ENCODE assay signal across 8 cellular contexts in the genomic region with DNA sequence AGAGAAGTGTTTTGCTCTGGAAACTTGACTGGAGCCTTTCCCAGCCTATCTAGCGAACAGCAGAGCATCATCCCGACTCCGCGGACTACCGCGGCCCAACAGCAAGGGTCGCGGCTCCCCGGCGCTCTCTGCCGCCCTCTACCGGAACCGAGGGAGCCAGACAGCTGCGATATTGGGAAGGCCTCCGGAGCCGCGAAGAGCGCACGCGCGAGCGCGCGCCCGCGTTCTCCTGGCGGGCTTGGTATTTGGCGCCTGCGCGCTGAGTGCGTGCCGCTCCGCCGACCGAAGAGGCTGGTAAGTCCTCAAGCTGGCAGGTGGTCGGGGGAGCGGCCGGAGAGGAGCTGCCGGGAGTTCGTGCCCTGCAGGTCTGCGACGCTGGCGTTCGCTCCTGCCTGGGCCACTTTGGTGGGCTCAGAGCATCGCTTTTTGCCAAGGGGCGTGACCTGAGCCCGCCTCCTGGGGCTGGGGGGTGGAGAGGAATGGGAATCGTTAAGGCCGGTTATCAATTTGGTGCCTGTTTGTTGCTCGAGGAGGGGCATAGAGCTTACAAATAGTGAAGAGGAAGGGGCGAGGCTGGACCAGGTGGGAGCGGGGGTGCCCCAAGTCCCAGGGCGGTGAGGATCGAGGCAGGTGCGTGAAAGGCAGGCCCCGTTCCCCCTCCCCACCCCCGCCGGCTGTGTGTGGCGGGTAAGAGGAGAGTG. TPM values are rescaled to one million over a fixed set of nuclear protein-coding genes. Genes with fewer than 3 reads are reported as not detected.
DNase-seq lines count a peak whose midpoint lies in the region; ATAC-seq, FAIRE-seq and TF ChIP-seq lines count a peak whose summit lies in the region.

Gene TMEM106C (plus strand): TSS at position 257 of the 701 bp plus-strand sequence. CDS start 641 bp downstream, outside the sequence.

- H3K79me2 ChIP-seq in HepG2 (ENCODE audit: insufficient read depth, low read length) = no peaks in the 10 kb centered on the region

- peak within 1 kb of the TSS; percentile 96 for H3K4me2 ChIP-seq in HepG2 (ENCODE audit: low read depth, low read length)

- TF ChIP-seq POLR2A in HepG2 (IDR thresholded peaks at IDR 0.05; ENCODE audit: insufficient read depth in 1 of 2, low read depth in 2 of 2, low read length in 2 of 2) = peak; percentile 38 to 63; a peak in 3 of 4 replicates

- peak; percentile 98 for TF ChIP-seq CTCF in HepG2 (CRISPR knock-in tag; IDR thresholded peaks at IDR 0.05)

- no peak for TF ChIP-seq EP300 in HepG2 (IDR thresholded peaks at IDR 0.05; ENCODE audit: low read depth in 2 of 2, low read length in 2 of 2)
- TF ChIP-seq EP300 in HepG2 (CRISPR knock-in tag; IDR thresholded peaks at IDR 0.05; ENCODE audit: borderline replicate concordance) = no peak

- peak; percentile 81 for FAIRE-seq in HepG2 (lab: Jason Lieb, UNC)

- no peaks in the 10 kb centered on the region for H3K9me3 ChIP-seq in HepG2 (ENCODE audit: low read length)

- H3K4me3 ChIP-seq in HepG2 (replicated peaks in 1 of 3; ENCODE audit: insufficient read depth in 1 of 3, low read depth in 2 of 3, low read length in 3 of 3) = peak within 1 kb of the TSS; percentile 66 to 87 (median 78)

- no TSS peak for BruUV-seq in HepG2 (replicated peaks; lab: Mats Ljungman, UMichigan)

- CTCF ChIA-PET in HepG2 (lab: Yijun Ruan, JAX; ENCODE audit: low intra/inter-chr PET ratio, low total read pairs) = interaction anchor here (0.7 to 1.9 kb wide), 6 partner anchors 14 to 226 kb away, joined by 3 to 5 read pairs (median 4); partner anchors contain the start of gene VDR

- H2AFZ ChIP-seq in HepG2 (ENCODE audit: low read length) = peak within 1 kb of the TSS; percentile 76

- no peaks in the 10 kb centered on the region for H4K20me1 ChIP-seq in HepG2 (ENCODE audit: insufficient read depth, low read length)

- H3K36me3 ChIP-seq in HepG2 (replicated peaks in 1 of 2; ENCODE audit: control insufficient read depth in 1 of 2, insufficient read depth in 2 of 2, low read length in 2 of 2) = peaks cover 4 to 7% of the 10 kb centered on the region in 2 experiments; a peak in 3 of 5 replicates

- TF ChIP-seq RAD21 in HepG2 (CRISPR knock-in tag; IDR thresholded peaks at IDR 0.05) = peak; percentile 92

- in situ Hi-C loops in HepG2 (cut with HindIII; ENCODE audit: extremely low pct_ligation_motif_present, low pct_unique_long_range_greater_than_20kb) = no loop called here

- DNase-seq in CD1c-positive myeloid dendritic cell (ENCODE audit: extremely low spot score) (peak; percentile 97), NCI-H69 (lab: John Stamatoyannopoulos, UW) (peak; percentile 97), dermis microvascular lymphatic vessel endothelial cell (ENCODE audit: low read depth in 2 of 2) (peak; percentile 81 to 90), HepG2 (ENCODE audit: low spot score) (peak; percentile 82)
- DNase-seq in activated CD4-positive, alpha-beta T cell treated with anti-CD3 and anti-CD28 coated beads, Interleukin-2, amount 50 U/mL, for 24 hours (ENCODE audit: low read depth in 1 of 2, low spot score in 1 of 2) = peak; percentile 83 to 86
- peak; percentile 93 for DNase-seq in stimulated activated CD4-positive, alpha-beta T cell treated with anti-CD3 and anti-CD28 coated beads, Interleukin-4, amount 100 ng/mL, for 1 hour

- H3K4me1 ChIP-seq in HepG2 (ENCODE audit: insufficient read depth, low read length) = peaks cover 18% of the 10 kb centered on the region

- peaks cover 4 to 20% of the 10 kb centered on the region in 2 experiments; a peak in 4 of 5 replicates for H3K27me3 ChIP-seq in HepG2 (ENCODE audit: control insufficient read depth in 1 of 2, insufficient read depth in 2 of 2, low read length in 2 of 2)

- ATAC-seq in GM19351 (IDR thresholded peaks at IDR 0.05; ENCODE audit: unreplicated experiment) (peak; percentile 89), HG03521 (IDR thresholded peaks at IDR 0.05; ENCODE audit: unreplicated experiment) (peak; percentile 93), HepG2 (peak; percentile 96)

- WGBS in HepG2 (ENCODE audit: low lambda C conversion rate) = 0% methylated on average over 4 of the region's 59 CpGs

- intact Hi-C loops in HepG2 (cut with micrococcal nuclease; ENCODE audit: unreplicated experiment) = loop anchor here (2.0 to 10.0 kb wide), 4 partner anchors 53 to 204 kb away; partner anchors contain the start of gene VDR

- H3K27ac ChIP-seq in HepG2 (ENCODE audit: extremely low read length, insufficient read depth, low read length) = no peak within 1 kb of the TSS

- peak within 1 kb of the TSS; percentile 63; the same call in 1 of the 2 replicates for H3K9ac ChIP-seq in HepG2 (ENCODE audit: insufficient read depth, low read depth, low read length)

- POLR2A ChIA-PET in HepG2 (lab: Yijun Ruan, JAX) = interaction anchor here (0.7 to 1.1 kb wide), 2 partner anchors 18 to 63 kb away, joined by 3 to 4 read pairs; no protein-coding TSS in a partner anchor

TF ChIP-seq in HepG2, 621 proteins besides CTCF, POLR2A, EP300 and RAD21 (continues in another document):
- peak; percentile 42; the same call in 1 of the 2 replicates for TF ChIP-seq ZNF777 (CRISPR knock-in tag; IDR thresholded peaks at IDR 0.05)
- TF ChIP-seq ZNF367 (CRISPR knock-in tag; IDR thresholded peaks at IDR 0.05; ENCODE audit: borderline replicate concordance) = no peak
- TF ChIP-seq, protein P1, sequence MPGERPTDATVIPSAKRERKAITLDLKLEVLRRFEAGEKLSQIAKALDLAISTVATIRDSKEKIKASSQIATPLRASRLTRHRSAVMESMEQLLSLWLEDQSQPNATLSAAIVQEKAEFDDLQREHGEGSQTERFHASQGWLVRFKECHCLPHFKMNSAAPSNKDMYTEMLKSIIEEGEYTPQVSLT (CRISPR knock-in tag; IDR thresholded peaks at IDR 0.05; ENCODE audit: borderline replicate concordance, low read depth) = no peak
- TF ChIP-seq ZNF562 (CRISPR knock-in tag; IDR thresholded peaks at IDR 0.05; ENCODE audit: borderline replicate concordance) = no peak
- no peak for TF ChIP-seq AKAP8 (CRISPR knock-in tag; IDR thresholded peaks at IDR 0.05)
- 0 out of 2 replicates have a peak, but pooled peaks have one; percentile 45 for TF ChIP-seq ZIK1 (CRISPR knock-in tag; IDR thresholded peaks at IDR 0.05; ENCODE audit: borderline replicate concordance, low read depth)
- TF ChIP-seq TARDBP (CRISPR knock-in tag; IDR thresholded peaks at IDR 0.05) = peak; percentile 57; the same call in 1 of the 2 replicates
- peak; percentile 86 for TF ChIP-seq SAFB2 (CRISPR knock-in tag; IDR thresholded peaks at IDR 0.05; ENCODE audit: borderline replicate concordance, low read depth)
- TF ChIP-seq HMGA1 (CRISPR knock-in tag; conservative IDR thresholded peaks at IDR 0.05) = no peak
- no peak for TF ChIP-seq DNMT3B (CRISPR knock-in tag; conservative IDR thresholded peaks at IDR 0.05)
- TF ChIP-seq, protein P2, sequence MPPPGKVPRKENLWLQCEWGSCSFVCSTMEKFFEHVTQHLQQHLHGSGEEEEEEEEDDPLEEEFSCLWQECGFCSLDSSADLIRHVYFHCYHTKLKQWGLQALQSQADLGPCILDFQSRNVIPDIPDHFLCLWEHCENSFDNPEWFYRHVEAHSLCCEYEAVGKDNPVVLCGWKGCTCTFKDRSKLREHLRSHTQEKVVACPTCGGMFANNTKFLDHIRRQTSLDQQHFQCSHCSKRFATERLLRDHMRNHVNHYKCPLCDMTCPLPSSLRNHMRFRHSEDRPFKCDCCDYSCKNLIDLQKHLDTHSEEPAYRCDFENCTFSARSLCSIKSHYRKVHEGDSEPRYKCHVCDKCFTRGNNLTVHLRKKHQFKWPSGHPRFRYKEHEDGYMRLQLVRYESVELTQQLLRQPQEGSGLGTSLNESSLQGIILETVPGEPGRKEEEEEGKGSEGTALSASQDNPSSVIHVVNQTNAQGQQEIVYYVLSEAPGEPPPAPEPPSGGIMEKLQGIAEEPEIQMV (CRISPR knock-in tag; IDR thresholded peaks at IDR 0.05; ENCODE audit: low read depth) = peak; percentile 62; the same call in 1 of the 2 replicates
- TF ChIP-seq ETV6 (CRISPR knock-in tag; conservative IDR thresholded peaks at IDR 0.05) = 0 out of 2 replicates have a peak, but pooled peaks have one; percentile 27
- 0 out of 2 replicates have a peak, but pooled peaks have one; percentile 69 for TF ChIP-seq CREB3 (CRISPR knock-in tag; IDR thresholded peaks at IDR 0.05)
- no peak for TF ChIP-seq ZBTB3 (CRISPR knock-in tag; IDR thresholded peaks at IDR 0.05; ENCODE audit: borderline replicate concordance, low read depth)

RNA-seq across cellular contexts. Expression of gene TMEM106C, which starts in this region (rescaled TPM):
- 54.6 and 68.0 TPM in 2 replicates for total RNA-seq in dermis microvascular lymphatic vessel endothelial cell
- total RNA-seq in HepG2 (2016; rRNA removed; fragmentation: Illumina TruSeq; extraction: Trizol) = 132 and 134 TPM in 2 replicates
- 140 and 199 TPM in 2 replicates for total RNA-seq in HepG2 (2016; cell fraction: cytosol; rRNA removed; fragmentation: Illumina TruSeq; extraction: Trizol; ENCODE audit: low read depth)
- 131 and 142 TPM in 2 replicates for total RNA-seq in HepG2 (2016; cell fraction: insoluble cytoplasmic fraction; rRNA removed; fragmentation: Illumina TruSeq; extraction: Trizol)
- total RNA-seq in HepG2 (2016; cell fraction: membrane; rRNA removed; fragmentation: Illumina TruSeq; extraction: Trizol) = 222 and 263 TPM in 2 replicates
- total RNA-seq in HepG2 (2016; cell fraction: nucleus; rRNA removed; fragmentation: Illumina TruSeq; extraction: Trizol) = 69.5 and 82.9 TPM in 2 replicates
- polyA plus RNA-seq in HepG2 (2011; rRNA removed) = 191 and 192 TPM in 2 replicates
- polyA plus RNA-seq in HepG2 (2011; cell fraction: cytosol; rRNA removed) = 141 and 173 TPM in 2 replicates
- polyA plus RNA-seq in HepG2 (2011; cell fraction: nucleus; rRNA removed) = 103 and 125 TPM in 2 replicates
- polyA plus RNA-seq in HepG2 (2012) = 67.2 and 83.0 TPM in 2 replicates
- 208 and 285 TPM in 2 replicates for polyA plus RNA-seq in HepG2 (2016; cell fraction: cytosol; fragmentation: Illumina TruSeq; extraction: Trizol; ENCODE audit: low read depth)
- 129 and 148 TPM in 2 replicates for polyA plus RNA-seq in HepG2 (2016; cell fraction: insoluble cytoplasmic fraction; fragmentation: Illumina TruSeq; extraction: Trizol; ENCODE audit: low read depth)
- polyA plus RNA-seq in HepG2 (2016; cell fraction: membrane; fragmentation: Illumina TruSeq; extraction: Trizol; ENCODE audit: low read depth) = 221 and 275 TPM in 2 replicates
- polyA plus RNA-seq in HepG2 (2016; cell fraction: nucleus; fragmentation: Illumina TruSeq; extraction: Trizol; ENCODE audit: insufficient read depth, low read depth) = 107 and 122 TPM in 2 replicates
- 179 and 1,095 TPM in 2 replicates for polyA minus RNA-seq in HepG2 (2011; rRNA and poly(A)+ RNA removed; ENCODE audit: low replicate concordance)
- polyA minus RNA-seq in HepG2 (2011; cell fraction: cytosol; rRNA and poly(A)+ RNA removed) = 43.2 and 44.5 TPM in 2 replicates
- 81.1 and 92.5 TPM in 2 replicates for polyA minus RNA-seq in HepG2 (2011; cell fraction: nucleus; rRNA and poly(A)+ RNA removed)
